ENCODE assay signal across 10 cellular contexts in genomic region chr2:241689306-241689705, GRCh38. TPM values are rescaled to one million over a fixed set of nuclear protein-coding genes. Genes with fewer than 3 reads are reported as not detected.
A peak's percentile ranks its signal among the peaks of the same experiment; 100 is the strongest.
DNase-seq lines count a peak whose midpoint lies in the region; ATAC-seq, FAIRE-seq and TF ChIP-seq lines count a peak whose summit lies in the region.
"Had no signal": no experiment of that assay in that cellular context is flagged by ENCODE, and none has a peak within 500 bp of the region (broad histone marks: within the 10 kb centered on the region; RNA-seq: fewer than 3 reads in every experiment).

No MANE protein-coding gene starts in this region.

- CTCF ChIA-PET in activated CD4-positive, alpha-beta memory T cell treated with anti-CD3 and anti-CD28 coated beads for 36 hours (lab: Charles Lee) = interaction anchor here (1.6 to 3.9 kb wide), 4 partner anchors 11 to 189 kb away, joined by 3 to 40 read pairs (median 6); partner anchors contain the start of genes ATG4B and ING5

- no peaks in the 10 kb centered on the region for H3K27me3 Mint-ChIP-seq in activated CD4-positive, alpha-beta memory T cell treated with anti-CD3 and anti-CD28 coated beads for 36 hours
- H3K27me3 Mint-ChIP-seq in central memory CD8-positive, alpha-beta T cell = no peaks in the 10 kb centered on the region

- H3K4me3 Mint-ChIP-seq in activated CD4-positive, alpha-beta memory T cell treated with anti-CD3 and anti-CD28 coated beads for 36 hours = peak overlapping the region; percentile 23
- H3K4me3 Mint-ChIP-seq in central memory CD8-positive, alpha-beta T cell = peak overlapping the region; percentile 27

- H3K4me1 Mint-ChIP-seq in activated CD4-positive, alpha-beta memory T cell treated with anti-CD3 and anti-CD28 coated beads for 36 hours (ENCODE audit: low read depth) = peaks cover 24% of the 10 kb centered on the region
- peaks cover 31% of the 10 kb centered on the region for H3K4me1 Mint-ChIP-seq in central memory CD8-positive, alpha-beta T cell

- TF ChIP-seq CTCF in GM13976 (IDR thresholded peaks at IDR 0.05; ENCODE audit: borderline replicate concordance, control extremely low read depth, extremely low read depth, insufficient read depth, missing control alignments) = no peak

- ATAC-seq in central memory CD8-positive, alpha-beta T cell (replicated peaks; ENCODE audit: extremely low read depth, poor library complexity, severe bottlenecking) = no peak

- H3K9me3 Mint-ChIP-seq in activated CD4-positive, alpha-beta memory T cell treated with anti-CD3 and anti-CD28 coated beads for 36 hours = no peaks in the 10 kb centered on the region
- no peaks in the 10 kb centered on the region for H3K9me3 Mint-ChIP-seq in central memory CD8-positive, alpha-beta T cell

- POLR2A ChIA-PET in activated CD4-positive, alpha-beta memory T cell treated with anti-CD3 and anti-CD28 coated beads for 36 hours (lab: Charles Lee) = interaction anchor here (1.6 to 4.1 kb wide), 3 partner anchors 9 to 13 kb away, joined by 3 to 53 read pairs (median 15); partner anchors contain the start of gene ING5

- DNase-seq in stimulated activated CD8-positive, alpha-beta memory T cell treated with anti-CD3 and anti-CD28 coated beads, Interleukin-12 subunit alpha, Interleukin-12 subunit beta, amount 100 ng/mL, for 4 hours (ENCODE audit: low read depth) = peak; percentile 21
- DNase-seq in stimulated activated CD8-positive, alpha-beta memory T cell treated with anti-CD3 and anti-CD28 coated beads, Interleukin-4, amount 100 ng/mL, for 48 hours = no peak
- peak; percentile 28 for DNase-seq in activated CD4-positive, alpha-beta memory T cell treated with anti-CD3 and anti-CD28 coated beads for 36 hours
- DNase-seq in central memory CD8-positive, alpha-beta T cell (ENCODE audit: low spot score in 2 of 2) = no peak
- no peak for DNase-seq in frontal cortex (ENCODE audit: low spot score in 2 of 2)
- DNase-seq in GM13976 (ENCODE audit: low spot score) = no peak
- no peak for DNase-seq in stimulated activated CD4-positive, alpha-beta T cell treated with anti-CD3 and anti-CD28 coated beads, Interleukin-2, amount 100 ng/mL, for 48 hours
- no peak for DNase-seq in head of caudate nucleus
- DNase-seq: kidney glomerular epithelial cell, SHP77 had no signal

- H3K27ac Mint-ChIP-seq in activated CD4-positive, alpha-beta memory T cell treated with anti-CD3 and anti-CD28 coated beads for 36 hours = peak overlapping the region; percentile 60
- H3K27ac Mint-ChIP-seq in central memory CD8-positive, alpha-beta T cell (ENCODE audit: low read depth) = no peak overlapping the region

- H3K36me3 Mint-ChIP-seq in activated CD4-positive, alpha-beta memory T cell treated with anti-CD3 and anti-CD28 coated beads for 36 hours = peaks cover 21% of the 10 kb centered on the region
- peaks cover 19% of the 10 kb centered on the region for H3K36me3 Mint-ChIP-seq in central memory CD8-positive, alpha-beta T cell (ENCODE audit: insufficient read depth)

- in situ Hi-C loops in GM13976 (cut with MboI; ENCODE audit: low sequenced_read_pairs, unreplicated experiment) = no loop called here

- intact Hi-C loops in activated CD4-positive, alpha-beta memory T cell treated with anti-CD3 and anti-CD28 coated beads for 36 hours (cut with micrococcal nuclease) = loop anchor here (5.0 kb wide), 2 partner anchors 332 to 372 kb away; partner anchors contain the start of genes FARP2, HDLBP and SEPTIN2
- intact Hi-C loops in head of caudate nucleus (cut with DNase I) = no loop called here

- no peak for FAIRE-seq in frontal cortex (lab: Jason Lieb, UNC)

RNA-seq across cellular contexts. Expression of gene DTYMK, which starts 2.7 kb away (rescaled TPM):
- total RNA-seq in activated CD4-positive, alpha-beta memory T cell treated with anti-CD3 and anti-CD28 coated beads for 36 hours = 10 to 100 TPM; 85.9 to 88.7 TPM
- total RNA-seq in frontal cortex = 8.6 TPM

RNA-seq across cellular contexts. Expression of gene ING5, which starts 12.5 kb away (rescaled TPM):
- 10 to 100 TPM; 35.7 to 36.6 TPM for total RNA-seq in activated CD4-positive, alpha-beta memory T cell treated with anti-CD3 and anti-CD28 coated beads for 36 hours
- 24.1 TPM for total RNA-seq in frontal cortex

RNA-seq across cellular contexts. Expression of gene D2HGDH, which starts 45.1 kb away (rescaled TPM):
- 10 to 100 TPM; 27.5 to 28.2 TPM for total RNA-seq in activated CD4-positive, alpha-beta memory T cell treated with anti-CD3 and anti-CD28 coated beads for 36 hours
- total RNA-seq in frontal cortex = 9.4 TPM

RNA-seq across cellular contexts. Expression of gene ATG4B, which starts 51.8 kb away (rescaled TPM):
- total RNA-seq in activated CD4-positive, alpha-beta memory T cell treated with anti-CD3 and anti-CD28 coated beads for 36 hours = 10 to 100 TPM; 85.0 to 85.9 TPM
- total RNA-seq in frontal cortex = 39.1 TPM

RNA-seq across cellular contexts. Expression of gene THAP4, which starts 52.3 kb away (rescaled TPM):
- 10 to 100 TPM; 43.7 to 44.5 TPM for total RNA-seq in activated CD4-positive, alpha-beta memory T cell treated with anti-CD3 and anti-CD28 coated beads for 36 hours
- total RNA-seq in frontal cortex = 23.6 TPM

Comparison
In these comparisons a context has a peak if more than half of its experiments do, and no peak if none do; other contexts are left out.
1. DNase-seq: peak in stimulated activated CD8-positive, alpha-beta memory T cell treated with anti-CD3 and anti-CD28 coated beads, Interleukin-12 subunit alpha, Interleukin-12 subunit beta, amount 100 ng/mL, for 4 hours (single experiment) and activated CD4-positive, alpha-beta memory T cell treated with anti-CD3 and anti-CD28 coated beads for 36 hours (single experiment); none in stimulated activated CD8-positive, alpha-beta memory T cell treated with anti-CD3 and anti-CD28 coated beads, Interleukin-4, amount 100 ng/mL, for 48 hours (single experiment), central memory CD8-positive, alpha-beta T cell (0 of 2), frontal cortex (0 of 2), GM13976 (single experiment), stimulated activated CD4-positive, alpha-beta T cell treated with anti-CD3 and anti-CD28 coated beads, Interleukin-2, amount 100 ng/mL, for 48 hours (0 of 2) and head of caudate nucleus (0 of 42).